10 cellular contexts compared by ENCODE assay signal in the genomic region with DNA sequence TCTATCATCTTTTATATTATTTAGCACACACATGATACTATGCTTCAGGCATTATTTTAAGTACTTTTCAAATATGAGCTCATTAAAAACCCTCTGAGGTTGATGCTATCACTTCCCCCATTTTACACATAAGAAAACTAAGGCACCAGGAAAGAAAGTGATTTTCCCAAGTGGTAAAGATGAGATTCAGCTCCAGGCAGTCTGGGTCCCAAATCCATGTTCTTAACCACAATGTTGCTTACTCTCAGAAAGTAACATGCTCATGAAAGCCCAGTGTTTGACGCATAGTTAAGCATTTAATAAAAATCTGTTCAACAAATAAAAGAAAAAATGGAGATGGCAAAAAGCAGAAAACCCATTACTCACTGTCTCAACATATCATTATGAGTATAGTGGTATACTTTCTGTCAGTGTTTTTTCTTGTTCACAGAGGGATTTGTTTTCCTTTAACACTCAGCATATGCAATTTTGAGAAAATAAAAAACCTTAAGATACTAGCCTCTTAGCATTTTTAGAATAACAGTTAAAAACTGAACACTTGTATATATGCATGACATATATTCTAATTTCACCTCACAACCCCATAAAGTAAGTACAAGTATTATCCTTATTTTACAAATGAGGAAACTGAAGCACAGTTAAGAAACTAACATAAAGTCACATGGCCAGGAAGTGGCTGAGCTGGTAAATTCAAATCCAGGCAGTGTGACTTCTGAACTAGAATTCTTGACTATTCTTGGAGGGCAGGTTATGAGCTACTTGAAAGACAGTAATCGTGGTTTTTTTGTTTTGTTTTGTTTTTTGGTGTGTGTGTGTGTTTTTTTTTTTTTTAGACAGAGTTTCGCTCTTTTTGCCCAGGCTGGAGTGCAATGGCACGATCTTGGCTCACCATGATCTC. TPM values are rescaled to one million over a fixed set of nuclear protein-coding genes. Genes with fewer than 3 reads are reported as not detected.
DNase-seq lines count a peak whose midpoint lies in the region; ATAC-seq and TF ChIP-seq lines count a peak whose summit lies in the region.
"Had no signal": no experiment of that assay in that cellular context is flagged by ENCODE, and none has a peak within 500 bp of the region (broad histone marks: within the 10 kb centered on the region; RNA-seq: fewer than 3 reads in every experiment).

No MANE protein-coding gene starts in this region.

- no peaks in the 10 kb centered on the region for H3K9me3 ChIP-seq in CD4-positive, CD25-positive, alpha-beta regulatory T cell (ENCODE audit: control insufficient read depth in 2 of 2, low read length in 2 of 2)
- H3K9me3 ChIP-seq in KOPT-K1 (ENCODE audit: insufficient read depth, low read length, poor library complexity, severe bottlenecking) (no peaks in the 10 kb centered on the region), ascending aorta (no peaks in the 10 kb centered on the region)

- no peaks in the 10 kb centered on the region for H3K27me3 Mint-ChIP-seq in CD4-positive, CD25-positive, alpha-beta regulatory T cell
- no peaks in the 10 kb centered on the region for H3K27me3 Mint-ChIP-seq in effector memory CD8-positive, alpha-beta T cell

- H3K4me3 Mint-ChIP-seq in CD4-positive, CD25-positive, alpha-beta regulatory T cell: peak overlapping the region in 2 of 4 donors; percentile 39 to 49
- H3K4me3 Mint-ChIP-seq in effector memory CD8-positive, alpha-beta T cell: peak overlapping the region; percentile 18 to 60

- H3K27ac ChIP-seq in CD4-positive, CD25-positive, alpha-beta regulatory T cell (ENCODE audit: insufficient read depth, low read length, poor library complexity, severe bottlenecking): no peak overlapping the region
- H3K27ac ChIP-seq in KOPT-K1 (ENCODE audit: low read depth, low read length, poor library complexity, severe bottlenecking) (peak overlapping the region; percentile 44), ascending aorta (no peak overlapping the region)

- peak; percentile 67 to 84 for ATAC-seq in CD4-positive, CD25-positive, alpha-beta regulatory T cell (ENCODE audit: low read depth in 2 of 2)
- ATAC-seq in GM21367 (IDR thresholded peaks at IDR 0.05; ENCODE audit: unreplicated experiment) (peak; percentile 59), HG03025 (IDR thresholded peaks at IDR 0.05; ENCODE audit: low FRiP score, unreplicated experiment) (no peak)
- peak; percentile 99 for ATAC-seq in effector memory CD8-positive, alpha-beta T cell (replicated peaks)

- H3K27me3 ChIP-seq in CD4-positive, CD25-positive, alpha-beta regulatory T cell (ENCODE audit: control insufficient read depth, insufficient read depth, low read length): no peaks in the 10 kb centered on the region
- H3K27me3 ChIP-seq in ascending aorta: no peaks in the 10 kb centered on the region

- H3K4me3 ChIP-seq in CD4-positive, CD25-positive, alpha-beta regulatory T cell (ENCODE audit: low read depth, low read length): peak overlapping the region; percentile 17
- no peak overlapping the region for H3K4me3 ChIP-seq in ascending aorta

- H3K4me1 Mint-ChIP-seq in CD4-positive, CD25-positive, alpha-beta regulatory T cell: peaks cover 6 to 13% (median 10%) of the 10 kb centered on the region in 4 donors
- peaks cover 9 to 13% of the 10 kb centered on the region in 2 donors for H3K4me1 Mint-ChIP-seq in effector memory CD8-positive, alpha-beta T cell (ENCODE audit: low read depth in 2 of 2)

- intact Hi-C loops in ascending aorta (cut with DNase I): loop anchor here (10.0 kb wide), 1 partner anchor 665 kb away; the partner anchor contains the start of gene TBC1D2B

- no peak for TF ChIP-seq CTCF in ascending aorta (IDR thresholded peaks at IDR 0.05)

- H3K9me3 Mint-ChIP-seq in CD4-positive, CD25-positive, alpha-beta regulatory T cell: no peaks in the 10 kb centered on the region
- no peaks in the 10 kb centered on the region for H3K9me3 Mint-ChIP-seq in effector memory CD8-positive, alpha-beta T cell

- no peaks in the 10 kb centered on the region for H3K36me3 ChIP-seq in CD4-positive, CD25-positive, alpha-beta regulatory T cell (ENCODE audit: control insufficient read depth, insufficient read depth, low read length)
- H3K36me3 ChIP-seq in KOPT-K1 (ENCODE audit: insufficient read depth, low read length) (no peaks in the 10 kb centered on the region), ascending aorta (no peaks in the 10 kb centered on the region)

- no peaks in the 10 kb centered on the region for H3K36me3 Mint-ChIP-seq in CD4-positive, CD25-positive, alpha-beta regulatory T cell
- H3K36me3 Mint-ChIP-seq in effector memory CD8-positive, alpha-beta T cell (ENCODE audit: insufficient read depth): no peaks in the 10 kb centered on the region

- H3K27ac Mint-ChIP-seq in CD4-positive, CD25-positive, alpha-beta regulatory T cell: peak overlapping the region; percentile 23 to 63 (median 25)
- H3K27ac Mint-ChIP-seq in effector memory CD8-positive, alpha-beta T cell: peak overlapping the region; percentile 0 to 25

- H3K4me1 ChIP-seq in CD4-positive, CD25-positive, alpha-beta regulatory T cell (ENCODE audit: control insufficient read depth, insufficient read depth, low read length, poor library complexity, severe bottlenecking): peaks cover 9% of the 10 kb centered on the region
- H3K4me1 ChIP-seq in ascending aorta: no peaks in the 10 kb centered on the region

- peak in 2 of 3 donors; percentile 33 to 80 for DNase-seq in CD4-positive, CD25-positive, alpha-beta regulatory T cell
- DNase-seq in effector memory CD8-positive, alpha-beta T cell: peak in 2 of 3 experiments; percentile 4 to 11
- no peak for DNase-seq in ascending aorta (ENCODE audit: low spot score in 2 of 2)
- no peak for DNase-seq in HuH-7.5 (ENCODE audit: low spot score)
- DNase-seq in NCI-H2196 treated with DMSO at 0.1 percent for 48 hours (lab: John Stamatoyannopoulos, UW; ENCODE audit: unreplicated experiment): no peak
- DNase-seq: activated effector memory CD4-positive, alpha-beta T cell treated with anti-CD3 and anti-CD28 coated beads, Interleukin-2, amount 50 U/mL, for 16 hours; NCI-H1694 had no signal

RNA-seq across cellular contexts. Expression of gene PEAK1, which starts 10.4 kb away (rescaled TPM):
- total RNA-seq in CD4-positive, CD25-positive, alpha-beta regulatory T cell: 9.6 TPM
- 1 to 10 TPM in 2 of 4 donors, under 1 TPM in 2; 0.15 to 1.7 (median 0.94) TPM for polyA plus RNA-seq in CD4-positive, CD25-positive, alpha-beta regulatory T cell
- total RNA-seq in ascending aorta: 53.7 TPM

RNA-seq across cellular contexts. Expression of gene HMG20A, which starts 11.2 kb away (rescaled TPM):
- 25.0 TPM for total RNA-seq in CD4-positive, CD25-positive, alpha-beta regulatory T cell
- polyA plus RNA-seq in CD4-positive, CD25-positive, alpha-beta regulatory T cell: 10 to 100 TPM; 24.4 to 32.3 (median 28.8) TPM
- 17.7 TPM for total RNA-seq in ascending aorta

Comparison
In these comparisons a context has a peak if more than half of its experiments do, and no peak if none do; other contexts are left out.
1. DNase-seq: peak in CD4-positive, CD25-positive, alpha-beta regulatory T cell (2 of 3) and effector memory CD8-positive, alpha-beta T cell (2 of 3); none in ascending aorta (0 of 2), HuH-7.5 (single experiment) and NCI-H2196 treated with DMSO at 0.1 percent for 48 hours (single experiment).